Comparison of ENCODE assay signal across 11 cellular contexts in the genomic region with DNA sequence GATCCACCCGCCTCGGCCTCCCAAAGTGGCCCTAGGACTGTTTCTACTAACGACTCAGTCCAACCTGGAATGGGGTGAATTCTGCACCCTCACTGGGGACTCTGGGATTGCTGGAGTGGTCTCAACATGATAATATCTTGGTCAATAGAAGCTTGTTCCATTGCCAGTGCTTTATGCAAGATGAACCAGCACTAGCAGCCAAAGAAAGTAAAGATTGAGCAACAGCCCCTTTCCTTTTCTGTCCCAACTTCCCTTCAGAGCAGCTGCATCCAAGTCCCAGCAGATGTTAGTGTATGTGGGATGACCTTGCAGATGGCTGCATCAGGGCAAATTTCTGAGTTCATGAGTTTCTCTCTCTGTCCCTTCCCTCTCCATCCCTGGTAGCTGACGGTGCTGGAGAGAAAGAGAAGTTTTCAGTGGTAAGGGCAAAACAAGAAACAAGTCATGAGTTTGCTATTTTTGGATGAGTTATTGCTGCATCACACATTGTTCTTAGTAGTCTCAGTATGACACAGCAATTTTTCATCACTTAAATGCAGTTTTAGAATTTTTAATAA.
A peak's percentile ranks its signal among the peaks of the same experiment; 100 is the strongest.
DNase-seq lines count a peak whose midpoint lies in the region; ATAC-seq and TF ChIP-seq lines count a peak whose summit lies in the region.
"Had no signal": no experiment of that assay in that cellular context is flagged by ENCODE, and none has a peak within 500 bp of the region (broad histone marks: within the 10 kb centered on the region; RNA-seq: fewer than 3 reads in every experiment).

No MANE protein-coding gene starts in this region.

- intact Hi-C loops in Calu3 (cut with micrococcal nuclease; ENCODE audit: unreplicated experiment): no loop called here

- no peaks in the 10 kb centered on the region for H3K36me3 Mint-ChIP-seq in Calu3 (ENCODE audit: insufficient read depth, unreplicated experiment)
- H3K36me3 Mint-ChIP-seq: activated naive CD4-positive, alpha-beta T cell treated with anti-CD3 and anti-CD28 coated beads, Interleukin-2, amount 50 U/mL, for 24 hours had no signal

- CTCF ChIA-PET in Calu3 (lab: Charles Lee): no interaction called here

- H3K4me1 Mint-ChIP-seq in Calu3 (ENCODE audit: low read depth, unreplicated experiment): no peaks in the 10 kb centered on the region
- H3K4me1 Mint-ChIP-seq: activated naive CD4-positive, alpha-beta T cell treated with anti-CD3 and anti-CD28 coated beads, Interleukin-2, amount 50 U/mL, for 24 hours had no signal

- in situ Hi-C loops in GM13976 (cut with MboI; ENCODE audit: low sequenced_read_pairs, unreplicated experiment): loop anchor here (25.0 kb wide), 1 partner anchor 515 kb away; no protein-coding TSS in a partner anchor

- no peak overlapping the region for H3K27ac Mint-ChIP-seq in Calu3 (ENCODE audit: unreplicated experiment)
- H3K27ac Mint-ChIP-seq: activated naive CD4-positive, alpha-beta T cell treated with anti-CD3 and anti-CD28 coated beads, Interleukin-2, amount 50 U/mL, for 24 hours had no signal

- no peak overlapping the region for H3K4me3 Mint-ChIP-seq in Calu3 (ENCODE audit: low read depth, unreplicated experiment)
- H3K4me3 Mint-ChIP-seq: activated naive CD4-positive, alpha-beta T cell treated with anti-CD3 and anti-CD28 coated beads, Interleukin-2, amount 50 U/mL, for 24 hours had no signal

- H3K27me3 Mint-ChIP-seq in Calu3 (ENCODE audit: unreplicated experiment): no peaks in the 10 kb centered on the region
- H3K27me3 Mint-ChIP-seq: activated naive CD4-positive, alpha-beta T cell treated with anti-CD3 and anti-CD28 coated beads, Interleukin-2, amount 50 U/mL, for 24 hours had no signal

- H3K9me3 Mint-ChIP-seq in Calu3 (ENCODE audit: low read depth, unreplicated experiment): no peaks in the 10 kb centered on the region
- H3K9me3 Mint-ChIP-seq: activated naive CD4-positive, alpha-beta T cell treated with anti-CD3 and anti-CD28 coated beads, Interleukin-2, amount 50 U/mL, for 24 hours had no signal

- no peak for ATAC-seq in GM18907 (IDR thresholded peaks at IDR 0.05; ENCODE audit: unreplicated experiment)
- ATAC-seq: left colon had no signal

- peak; percentile 32 for DNase-seq in GM13976 (ENCODE audit: low spot score)
- DNase-seq in LHCN-M2 (ENCODE audit: low read depth): peak; percentile 87
- peak; percentile 45 for DNase-seq in epidermal melanocyte (ENCODE audit: insufficient read length, low spot score)
- DNase-seq in pons (ENCODE audit: low spot score): peak; percentile 44
- no peak for DNase-seq in RPMI8226
- no peak for DNase-seq in HUDEP-2 (lab: John Stamatoyannopoulos, UW; ENCODE audit: unreplicated experiment in 76 of 76)
- no peak for DNase-seq in Calu3
- DNase-seq: left colon, SHP77 treated with DMSO at 0.1 percent for 48 hours had no signal

- BruUV-seq in Calu3 (replicated peaks; lab: Mats Ljungman, UMichigan): no TSS peak

- no peak for TF ChIP-seq CTCF in GM13976 (IDR thresholded peaks at IDR 0.05; ENCODE audit: borderline replicate concordance, control extremely low read depth, extremely low read depth, insufficient read depth, missing control alignments)
- TF ChIP-seq CTCF in Calu3 (IDR thresholded peaks at IDR 0.05; ENCODE audit: unreplicated experiment): no peak

Comparison
In these comparisons a context has a peak if more than half of its experiments do, and no peak if none do; other contexts are left out.
1. DNase-seq: peak in GM13976 (single experiment), LHCN-M2 (single experiment), epidermal melanocyte (single experiment) and pons (single experiment); none in RPMI8226 (single experiment), HUDEP-2 (0 of 76) and Calu3 (single experiment).